15 cellular contexts compared by ENCODE assay signal in the genomic region with DNA sequence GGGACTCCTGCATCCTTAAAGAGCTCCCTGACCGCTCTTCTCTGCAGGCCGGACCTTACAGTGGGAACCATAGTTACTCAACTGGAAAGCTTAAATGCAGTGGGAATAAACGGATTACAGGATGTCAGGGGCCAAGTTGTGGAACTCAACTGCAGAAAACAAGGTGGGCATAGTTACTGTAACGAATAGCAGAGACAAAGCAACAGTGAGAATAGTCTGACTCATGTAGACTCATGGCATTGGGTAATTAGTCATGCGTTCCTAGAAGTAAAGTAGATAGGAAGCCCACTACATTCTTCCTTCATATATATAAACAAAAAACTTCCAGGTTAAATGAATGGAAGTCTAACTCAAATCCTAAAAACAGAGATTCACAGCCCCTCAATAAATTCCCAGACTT.
"Had no signal": no experiment of that assay in that cellular context is flagged by ENCODE, and none has a peak within 500 bp of the region (broad histone marks: within the 10 kb centered on the region; RNA-seq: fewer than 3 reads in every experiment).

No MANE protein-coding gene starts in this region.

- H3K27me3 ChIP-seq: cardiac muscle cell, right atrium auricular region had no signal

- H3K9me3 ChIP-seq: mucosa of descending colon, neutrophil, right atrium auricular region had no signal

- H3K36me3 Mint-ChIP-seq: activated naive CD4-positive, alpha-beta T cell treated with anti-CD3 and anti-CD28 coated beads, Interleukin-2, amount 50 U/mL, for 72 hours had no signal

- H3K9me3 Mint-ChIP-seq: activated naive CD4-positive, alpha-beta T cell treated with anti-CD3 and anti-CD28 coated beads, Interleukin-2, amount 50 U/mL, for 72 hours had no signal

- H3K27ac ChIP-seq: cardiac muscle cell, neutrophil, right atrium auricular region, skin epidermis had no signal

- H3K4me1 ChIP-seq: right atrium auricular region had no signal

- H3K4me1 Mint-ChIP-seq: naive thymus-derived CD8-positive, alpha-beta T cell had no signal

- H3K36me3 ChIP-seq: cardiac muscle cell, neutrophil, right atrium auricular region had no signal

- DNase-seq: activated CD4-positive, alpha-beta T cell treated with anti-CD3 and anti-CD28 coated beads for 1 hour; activated effector memory CD4-positive, alpha-beta T cell treated with anti-CD3 and anti-CD28 coated beads, Interleukin-2, amount 50 U/mL, for 16 hours; amygdala; left cardiac atrium; mucosa of descending colon; naive thymus-derived CD8-positive, alpha-beta T cell; posterior cingulate gyrus; SW 1271; trophoblast cell had no signal

- H3K27ac Mint-ChIP-seq: activated naive CD4-positive, alpha-beta T cell treated with anti-CD3 and anti-CD28 coated beads, Interleukin-2, amount 50 U/mL, for 72 hours; naive thymus-derived CD8-positive, alpha-beta T cell had no signal

- H3K4me3 ChIP-seq: cardiac muscle cell, lung, mucosa of descending colon, right atrium auricular region, skin epidermis had no signal
